Comparison of ENCODE assay signal across 18 cellular contexts in genomic region chr2:217247511-217247910, GRCh38.
DNase-seq lines count a peak whose midpoint lies in the region; ATAC-seq, FAIRE-seq and TF ChIP-seq lines count a peak whose summit lies in the region.
"Had no signal": no experiment of that assay in that cellular context is flagged by ENCODE, and none has a peak within 500 bp of the region (broad histone marks: within the 10 kb centered on the region; RNA-seq: fewer than 3 reads in every experiment).

No MANE protein-coding gene starts in this region.

- H3K9me3 Mint-ChIP-seq in activated CD8-positive, alpha-beta memory T cell treated with anti-CD3 and anti-CD28 coated beads, Interleukin-2, amount 10 ng/mL, durations not matched to agents 7 days and 5 days (ENCODE audit: low read depth): no peaks in the 10 kb centered on the region

- no peak for DNase-seq in left ventricle myocardium inferior
- DNase-seq in left ventricle myocardium superior: no peak
- DNase-seq in kidney: no peak
- DNase-seq in sigmoid colon: peak; percentile 76
- no peak for DNase-seq in cerebellum (ENCODE audit: low spot score)
- no peak for DNase-seq in activated CD8-positive, alpha-beta memory T cell treated with anti-CD3 and anti-CD28 coated beads, Interleukin-2, amount 10 ng/mL, durations not matched to agents 7 days and 5 days
- DNase-seq: activated CD4-positive, CD25-positive, alpha-beta regulatory T cell; activated naive CD4-positive, alpha-beta T cell; COR-L47; GF-D8; Karpas-422; NCI-H1417 treated with DMSO at 0.1 percent for 48 hours; small intestine; stimulated activated naive CD4-positive, alpha-beta T cell treated with Interleukin-2 at 50 U/mL for 16 hours had no signal

- intact Hi-C loops in left ventricle myocardium inferior (cut with micrococcal nuclease): no loop called here
- intact Hi-C loops in left ventricle myocardium superior (cut with micrococcal nuclease): no loop called here
- intact Hi-C loops in kidney (cut with DNase I): no loop called here
- intact Hi-C loops in sigmoid colon (cut with DNase I): loop anchor here (5.0 to 10.0 kb wide), 4 partner anchors 80 to 490 kb away; no protein-coding TSS in a partner anchor

- H3K27ac ChIP-seq in left ventricle myocardium inferior (replicated peaks): peak overlapping the region; percentile 81
- H3K27ac ChIP-seq in kidney (ENCODE audit: low read depth in 2 of 2, low read length in 2 of 2): peak overlapping the region; percentile 37 to 71
- peak overlapping the region; percentile 83 to 94 (median 88) for H3K27ac ChIP-seq in sigmoid colon
- H3K27ac ChIP-seq: HL-60 had no signal

- H3K36me3 Mint-ChIP-seq in activated CD8-positive, alpha-beta memory T cell treated with anti-CD3 and anti-CD28 coated beads, Interleukin-2, amount 10 ng/mL, durations not matched to agents 7 days and 5 days: no peaks in the 10 kb centered on the region

- CTCF ChIA-PET in activated CD8-positive, alpha-beta memory T cell treated with anti-CD3 and anti-CD28 coated beads, Interleukin-2, amount 10 ng/mL, durations not matched to agents 7 days and 5 days (lab: Charles Lee): no interaction called here

- TF ChIP-seq CTCF in left ventricle myocardium inferior (IDR thresholded peaks at IDR 0.05; ENCODE audit: borderline replicate concordance) (no peak), kidney (IDR thresholded peaks at IDR 0.05; ENCODE audit: borderline replicate concordance, extremely low read depth, insufficient read depth) (no peak), sigmoid colon (IDR thresholded peaks at IDR 0.05) (no peak)

- H3K4me3 ChIP-seq in left ventricle myocardium inferior: no peak overlapping the region
- H3K4me3 ChIP-seq in kidney (ENCODE audit: low read length in 2 of 2): no peak overlapping the region
- H3K4me3 ChIP-seq in sigmoid colon: no peak overlapping the region

- no peak for ATAC-seq in left ventricle myocardium superior
- no peak for ATAC-seq in GM21737 (IDR thresholded peaks at IDR 0.05; ENCODE audit: unreplicated experiment)
- no peak for ATAC-seq in HG02798 (IDR thresholded peaks at IDR 0.05; ENCODE audit: poor library complexity, unreplicated experiment)
- no peak for ATAC-seq in activated CD8-positive, alpha-beta memory T cell treated with anti-CD3 and anti-CD28 coated beads, Interleukin-2, amount 10 ng/mL, durations not matched to agents 7 days and 5 days

- no peaks in the 10 kb centered on the region for H3K36me3 ChIP-seq in left ventricle myocardium inferior
- H3K36me3 ChIP-seq in kidney (ENCODE audit: control insufficient read depth in 1 of 2, insufficient read depth in 2 of 2, low read length in 2 of 2): no peaks in the 10 kb centered on the region
- H3K36me3 ChIP-seq in sigmoid colon: no peaks in the 10 kb centered on the region

- TF ChIP-seq POLR2A in sigmoid colon (IDR thresholded peaks at IDR 0.05): no peak

- H3K4me1 ChIP-seq in left ventricle myocardium inferior: peaks cover 29% of the 10 kb centered on the region
- peaks cover 15 to 19% of the 10 kb centered on the region in 2 donors for H3K4me1 ChIP-seq in kidney (ENCODE audit: control insufficient read depth in 1 of 2, insufficient read depth in 1 of 2, low read depth in 1 of 2, low read length in 2 of 2)
- H3K4me1 ChIP-seq in sigmoid colon: peaks cover 0 to 62% (median 57%) of the 10 kb centered on the region in 4 donors

- H3K27ac Mint-ChIP-seq in activated CD8-positive, alpha-beta memory T cell treated with anti-CD3 and anti-CD28 coated beads, Interleukin-2, amount 10 ng/mL, durations not matched to agents 7 days and 5 days: no peak overlapping the region

- no peak overlapping the region for H3K4me3 Mint-ChIP-seq in activated CD8-positive, alpha-beta memory T cell treated with anti-CD3 and anti-CD28 coated beads, Interleukin-2, amount 10 ng/mL, durations not matched to agents 7 days and 5 days

- H3K9ac ChIP-seq in kidney (ENCODE audit: low read length in 2 of 2): peak overlapping the region in 1 of 2 donors; percentile 14

- H3K27me3 ChIP-seq in left ventricle myocardium inferior (ENCODE audit: low read depth) (no peaks in the 10 kb centered on the region), sigmoid colon (no peaks in the 10 kb centered on the region)

- H3K4me1 Mint-ChIP-seq in activated CD8-positive, alpha-beta memory T cell treated with anti-CD3 and anti-CD28 coated beads, Interleukin-2, amount 10 ng/mL, durations not matched to agents 7 days and 5 days: peaks cover 4% of the 10 kb centered on the region

- peak in 1 of 4 donors; percentile 58 for TF ChIP-seq EP300 in sigmoid colon (IDR thresholded peaks at IDR 0.05)

- H3K27me3 Mint-ChIP-seq in activated CD8-positive, alpha-beta memory T cell treated with anti-CD3 and anti-CD28 coated beads, Interleukin-2, amount 10 ng/mL, durations not matched to agents 7 days and 5 days: peaks cover 11% of the 10 kb centered on the region

- 62 to 73% methylated on average over 8 of the region's 8 CpGs for WGBS in sigmoid colon, 2 donors

- no peak for FAIRE-seq in kidney (lab: Jason Lieb, UNC)
- FAIRE-seq: RCC 7860, small intestine had no signal

- H3K9me3 ChIP-seq in left ventricle myocardium inferior (replicated peaks) (no peaks in the 10 kb centered on the region), kidney (ENCODE audit: control insufficient read depth in 1 of 2, low read length in 2 of 2) (no peaks in the 10 kb centered on the region), sigmoid colon (no peaks in the 10 kb centered on the region)
